In the genomic region with DNA sequence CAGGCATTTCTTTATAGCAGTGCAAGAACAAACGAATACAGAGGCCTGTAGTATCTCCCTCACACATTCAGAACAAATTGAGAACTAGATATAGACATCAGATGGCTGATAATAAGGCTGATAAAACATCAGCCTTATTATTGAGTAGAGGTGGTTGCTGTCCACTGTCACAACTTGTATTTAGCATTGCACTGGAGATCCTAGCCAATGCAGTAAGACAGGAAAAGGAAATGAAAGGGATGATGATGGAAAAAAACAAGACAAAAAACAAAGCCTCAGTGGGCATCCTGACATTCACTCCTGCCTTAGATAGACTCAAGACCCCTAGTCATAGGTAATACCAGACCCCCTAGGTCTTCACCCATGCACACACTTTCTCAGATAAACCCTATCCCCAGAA, we compare ENCODE assay signal across 17 cellular contexts. TPM values are rescaled to one million over a fixed set of nuclear protein-coding genes. Genes with fewer than 3 reads are reported as not detected.
DNase-seq lines count a peak whose midpoint lies in the region; ATAC-seq, FAIRE-seq and TF ChIP-seq lines count a peak whose summit lies in the region.
"Had no signal": no experiment of that assay in that cellular context is flagged by ENCODE, and none has a peak within 500 bp of the region (broad histone marks: within the 10 kb centered on the region; RNA-seq: fewer than 3 reads in every experiment).

No MANE protein-coding gene starts in this region.

- H3K36me3 ChIP-seq in CD4-positive, CD25-positive, alpha-beta regulatory T cell (ENCODE audit: control insufficient read depth, insufficient read depth, low read length), result peaks cover 4% of the 10 kb centered on the region
- H3K36me3 ChIP-seq in CD8-positive, alpha-beta memory T cell (ENCODE audit: insufficient read depth, low read length), result no peaks in the 10 kb centered on the region
- peaks cover 4% of the 10 kb centered on the region; the same call in 1 of the 3 replicates for H3K36me3 ChIP-seq in K562 (ENCODE audit: control insufficient read depth, insufficient read depth, low read length)

- peaks cover 17% of the 10 kb centered on the region for H3K79me2 ChIP-seq in K562 (ENCODE audit: control insufficient read depth, insufficient read depth, low read length)

- TF ChIP-seq POLR2A in K562 (conservative IDR thresholded peaks at IDR 0.05), result no peak

- BruUV-seq in K562 (replicated peaks; lab: Mats Ljungman, UMichigan), result no TSS peak

- no peak overlapping the region for H3K9ac ChIP-seq in K562 (ENCODE audit: insufficient read depth in 1 of 2, low read depth in 2 of 2, low read length in 2 of 2)

- CTCF ChIA-PET in CD8-positive, alpha-beta memory T cell (lab: Charles Lee), result no interaction called here
- CTCF ChIA-PET in K562 (lab: Yijun Ruan, JAX; ENCODE audit: low intra/inter-chr PET ratio), result no interaction called here
- CTCF ChIA-PET in activated CD4-positive, alpha-beta T cell treated with anti-CD3 and anti-CD28 coated beads, Interleukin-2, amount 10 ng/mL, durations not matched to agents 7 days and 5 days (lab: Charles Lee), result no interaction called here

- no peak for TF ChIP-seq EP300 in K562 (IDR thresholded peaks at IDR 0.05; ENCODE audit: low read length)

- H3K4me1 ChIP-seq in CD4-positive, CD25-positive, alpha-beta regulatory T cell (ENCODE audit: control insufficient read depth, insufficient read depth, low read length, poor library complexity, severe bottlenecking), result peaks cover 17% of the 10 kb centered on the region
- H3K4me1 ChIP-seq in CD8-positive, alpha-beta memory T cell (ENCODE audit: insufficient read depth, low read length), result peaks cover 6% of the 10 kb centered on the region
- H3K4me1 ChIP-seq in K562 (replicated peaks in 1 of 2; ENCODE audit: control insufficient read depth in 2 of 2, insufficient read depth in 2 of 2, low read length in 2 of 2), result peaks cover 0 to 17% of the 10 kb centered on the region in 2 experiments; a peak in 2 of 5 replicates

- H3K4me3 ChIP-seq in CD4-positive, CD25-positive, alpha-beta regulatory T cell (ENCODE audit: low read depth, low read length), result peak overlapping the region; percentile 6
- H3K4me3 ChIP-seq in CD8-positive, alpha-beta memory T cell (ENCODE audit: low read length), result no peak overlapping the region
- H3K4me3 ChIP-seq in K562, result no peak overlapping the region
- H3K4me3 ChIP-seq: GM23338, SJSA1 had no signal

- no peak for TF ChIP-seq CTCF in K562 (IDR thresholded peaks at IDR 0.05 in 2 of 3, conservative IDR thresholded peaks at IDR 0.05 in 1 of 3; ENCODE audit: insufficient read depth in 2 of 3, low read depth in 1 of 3, low read length in 3 of 3)
- TF ChIP-seq CTCF in neural crest cell (conservative IDR thresholded peaks at IDR 0.05), result no peak

- H3K9me3 ChIP-seq in CD4-positive, CD25-positive, alpha-beta regulatory T cell (ENCODE audit: control insufficient read depth in 2 of 2, low read length in 2 of 2), result peaks cover 0 to 6% of the 10 kb centered on the region in 2 experiments
- no peaks in the 10 kb centered on the region for H3K9me3 ChIP-seq in CD8-positive, alpha-beta memory T cell (ENCODE audit: low read length)
- peaks cover 5% of the 10 kb centered on the region; the same call in 1 of the 2 replicates for H3K9me3 ChIP-seq in K562 (replicated peaks; ENCODE audit: control insufficient read depth, insufficient read depth, low read depth, low read length)

- DNase-seq in CD4-positive, CD25-positive, alpha-beta regulatory T cell, result no peak
- DNase-seq in CD8-positive, alpha-beta memory T cell, result no peak
- no peak for DNase-seq in K562 (ENCODE audit: extremely low read depth in 1 of 4, low spot score in 3 of 4)
- DNase-seq in neural crest cell (ENCODE audit: low read depth, low spot score), result no peak
- DNase-seq in activated CD4-positive, alpha-beta T cell treated with anti-CD3 and anti-CD28 coated beads, Interleukin-2, amount 10 ng/mL, durations not matched to agents 7 days and 5 days, result no peak
- no peak for DNase-seq in NOMO-1 treated with dmso at 0.1 percent for 144 hours (lab: John Stamatoyannopoulos, UW; ENCODE audit: unreplicated experiment)
- DNase-seq: ACHN, KBM-7, NCI-H1436, NCI-H2081, NCI-H510A, NCI-H774 had no signal

- peak overlapping the region in 2 of 4 donors; percentile 48 to 70 for H3K4me3 Mint-ChIP-seq in CD4-positive, CD25-positive, alpha-beta regulatory T cell
- H3K4me3 Mint-ChIP-seq in CD8-positive, alpha-beta memory T cell, result peak overlapping the region in 2 of 7 donors; percentile 75 to 89
- H3K4me3 Mint-ChIP-seq in neural crest cell, result peak overlapping the region; percentile 39
- H3K4me3 Mint-ChIP-seq in activated CD4-positive, alpha-beta T cell treated with anti-CD3 and anti-CD28 coated beads, Interleukin-2, amount 10 ng/mL, durations not matched to agents 7 days and 5 days, result no peak overlapping the region
- H3K4me3 Mint-ChIP-seq: GM23338 had no signal

- H3K9me1 ChIP-seq in K562 (ENCODE audit: control insufficient read depth, insufficient read depth, low read length), result no peaks in the 10 kb centered on the region

- H3K27me3 ChIP-seq in CD4-positive, CD25-positive, alpha-beta regulatory T cell (ENCODE audit: control insufficient read depth, insufficient read depth, low read length), result no peaks in the 10 kb centered on the region
- H3K27me3 ChIP-seq in CD8-positive, alpha-beta memory T cell (ENCODE audit: insufficient read depth, low read length, poor library complexity, severe bottlenecking), result no peaks in the 10 kb centered on the region
- H3K27me3 ChIP-seq in K562 (ENCODE audit: control insufficient read depth in 2 of 2, insufficient read depth in 2 of 2, low read length in 2 of 2), result no peaks in the 10 kb centered on the region
- H3K27me3 ChIP-seq: SJSA1 had no signal

- FAIRE-seq in K562 (lab: Jason Lieb, UNC), result no peak
- FAIRE-seq: GM12892 had no signal

- H3K4me1 Mint-ChIP-seq in CD4-positive, CD25-positive, alpha-beta regulatory T cell, result peaks cover 0 to 47% (median 23%) of the 10 kb centered on the region in 4 donors
- H3K4me1 Mint-ChIP-seq in CD8-positive, alpha-beta memory T cell, result peaks cover 24 to 47% (median 32%) of the 10 kb centered on the region in 3 donors
- peaks cover 7% of the 10 kb centered on the region for H3K4me1 Mint-ChIP-seq in neural crest cell
- peaks cover 17% of the 10 kb centered on the region for H3K4me1 Mint-ChIP-seq in activated CD4-positive, alpha-beta T cell treated with anti-CD3 and anti-CD28 coated beads, Interleukin-2, amount 10 ng/mL, durations not matched to agents 7 days and 5 days

- 53% methylated on average over 1 of the region's 1 CpG for WGBS in K562 (ENCODE audit: insufficient coverage, low coverage, missing lambda C conversion rate)

- in situ Hi-C loops in K562 (cut with MboI), result no loop called here

- TF ChIP-seq RAD21 in K562 (CRISPR knock-in tag; conservative IDR thresholded peaks at IDR 0.05 in 1 of 2, IDR thresholded peaks at IDR 0.05 in 1 of 2), result no peak

- H2AFZ ChIP-seq in K562 (ENCODE audit: low read depth, low read length), result no peak overlapping the region
- H2AFZ ChIP-seq: GM23338 had no signal

- H3K27ac ChIP-seq in CD4-positive, CD25-positive, alpha-beta regulatory T cell (ENCODE audit: insufficient read depth, low read length, poor library complexity, severe bottlenecking), result no peak overlapping the region
- H3K27ac ChIP-seq in CD8-positive, alpha-beta memory T cell (ENCODE audit: low read depth, low read length), result no peak overlapping the region
- H3K27ac ChIP-seq in K562 (ENCODE audit: extremely low read depth, low read depth, low read length), result no peak overlapping the region
- H3K27ac ChIP-seq: SJSA1 had no signal

- H3K36me3 Mint-ChIP-seq in CD4-positive, CD25-positive, alpha-beta regulatory T cell, result peaks cover 11% of the 10 kb centered on the region
- H3K36me3 Mint-ChIP-seq in CD8-positive, alpha-beta memory T cell, result peaks cover 4 to 28% (median 5%) of the 10 kb centered on the region in 3 donors
- H3K36me3 Mint-ChIP-seq in neural crest cell (ENCODE audit: low read depth), result peaks cover 21% of the 10 kb centered on the region
- peaks cover 26% of the 10 kb centered on the region for H3K36me3 Mint-ChIP-seq in activated CD4-positive, alpha-beta T cell treated with anti-CD3 and anti-CD28 coated beads, Interleukin-2, amount 10 ng/mL, durations not matched to agents 7 days and 5 days (ENCODE audit: low read depth)

- no peak overlapping the region for H3K4me2 ChIP-seq in K562 (ENCODE audit: insufficient read depth, low read length)
- H3K4me2 ChIP-seq: GM23338 had no signal

- POLR2A ChIA-PET in CD8-positive, alpha-beta memory T cell (lab: Charles Lee), result no interaction called here
- POLR2A ChIA-PET in K562 (lab: Yijun Ruan, JAX), result no interaction called here
- POLR2A ChIA-PET in activated CD4-positive, alpha-beta T cell treated with anti-CD3 and anti-CD28 coated beads, Interleukin-2, amount 10 ng/mL, durations not matched to agents 7 days and 5 days (lab: Charles Lee), result no interaction called here

- H3K27ac Mint-ChIP-seq in CD4-positive, CD25-positive, alpha-beta regulatory T cell, result peak overlapping the region in 1 of 3 donors; percentile 11
- H3K27ac Mint-ChIP-seq in CD8-positive, alpha-beta memory T cell, result peak overlapping the region in 7 of 8 donors; percentile 4 to 89 (median 77)
- no peak overlapping the region for H3K27ac Mint-ChIP-seq in neural crest cell (ENCODE audit: unreplicated experiment)
- H3K27ac Mint-ChIP-seq in activated CD4-positive, alpha-beta T cell treated with anti-CD3 and anti-CD28 coated beads, Interleukin-2, amount 10 ng/mL, durations not matched to agents 7 days and 5 days, result no peak overlapping the region
- H3K27ac Mint-ChIP-seq: GM23338 had no signal

- H3K27me3 Mint-ChIP-seq in CD4-positive, CD25-positive, alpha-beta regulatory T cell, result no peaks in the 10 kb centered on the region
- no peaks in the 10 kb centered on the region for H3K27me3 Mint-ChIP-seq in CD8-positive, alpha-beta memory T cell
- no peaks in the 10 kb centered on the region for H3K27me3 Mint-ChIP-seq in neural crest cell (ENCODE audit: low read depth)
- no peaks in the 10 kb centered on the region for H3K27me3 Mint-ChIP-seq in activated CD4-positive, alpha-beta T cell treated with anti-CD3 and anti-CD28 coated beads, Interleukin-2, amount 10 ng/mL, durations not matched to agents 7 days and 5 days

- intact Hi-C loops in K562 (cut with micrococcal nuclease), result no loop called here

- H3K9me3 Mint-ChIP-seq in CD4-positive, CD25-positive, alpha-beta regulatory T cell, result peaks cover 0 to 4% (median 0%) of the 10 kb centered on the region in 7 donors
- H3K9me3 Mint-ChIP-seq in CD8-positive, alpha-beta memory T cell, result peaks cover 0 to 6% (median 0%) of the 10 kb centered on the region in 5 donors
- H3K9me3 Mint-ChIP-seq in neural crest cell, result peaks cover 7% of the 10 kb centered on the region
- H3K9me3 Mint-ChIP-seq in activated CD4-positive, alpha-beta T cell treated with anti-CD3 and anti-CD28 coated beads, Interleukin-2, amount 10 ng/mL, durations not matched to agents 7 days and 5 days, result peaks cover 14% of the 10 kb centered on the region

- no peaks in the 10 kb centered on the region for H4K20me1 ChIP-seq in K562 (replicated peaks; ENCODE audit: control insufficient read depth, insufficient read depth, low read length)

- no peak for ATAC-seq in CD4-positive, CD25-positive, alpha-beta regulatory T cell (ENCODE audit: low read depth in 2 of 2)
- ATAC-seq in K562 (no peak), HG03439 (IDR thresholded peaks at IDR 0.05; ENCODE audit: unreplicated experiment) (no peak)
- ATAC-seq: GM23338, HCT116 had no signal

RNA-seq across cellular contexts. Expression of gene RABGEF1, which starts 4.7 kb away (rescaled TPM):
- 30.4 TPM for total RNA-seq in CD4-positive, CD25-positive, alpha-beta regulatory T cell
- 10 to 100 TPM; 16.6 to 22.7 (median 18.2) TPM for polyA plus RNA-seq in CD4-positive, CD25-positive, alpha-beta regulatory T cell
- 10 to 100 TPM; 25.7 to 26.3 TPM for total RNA-seq in CD8-positive, alpha-beta memory T cell
- 24.4 TPM for polyA plus RNA-seq in CD8-positive, alpha-beta memory T cell
- 18.1 and 28.8 TPM in 2 replicates for total RNA-seq in K562 (2011; cell fraction: chromatin; rRNA removed; ENCODE audit: low replicate concordance)
- total RNA-seq in K562 (2011; cell fraction: nucleolus; rRNA removed), result 14.2 and 14.7 TPM in 2 replicates
- 16.9 TPM in 2 replicates for total RNA-seq in K562 (2011; cell fraction: nucleoplasm; rRNA removed)
- total RNA-seq in K562 (2014; rRNA removed) (13.1 and 18.6 TPM in 2 replicates), K562 (2014; rRNA removed; fragmentation: Illumina TruSeq; extraction: Trizol) (20.5 and 24.0 TPM in 2 replicates), K562 (2015; rRNA removed; fragmentation: Illumina TruSeq; extraction: Trizol) (21.4 and 22.8 TPM in 2 replicates), K562 (2021) (18.2 and 20.7 TPM in 2 replicates), neural crest cell (17.0 and 17.7 TPM in 2 replicates)
- polyA plus RNA-seq in K562 (2011; rRNA removed) (21.1 and 27.4 TPM in 2 replicates), K562 (2014; fragmentation: Illumina TruSeq; extraction: Trizol) (23.7 and 29.3 TPM in 2 replicates), K562 (2014; fragmentation: Nextera tagmentation; extraction: Ambion mirVana) (10 to 100 TPM in 1 of 2 experiments, 1 to 10 TPM in 1; 7.0 to 11.5 TPM), K562 (2014; rRNA removed) (15.1 and 16.3 TPM in 2 replicates)
- polyA plus RNA-seq in K562 (2011; cell fraction: cytosol; rRNA removed), result 17.3 and 26.0 TPM in 2 replicates
- polyA plus RNA-seq in K562 (2011; cell fraction: nucleus; rRNA removed), result 18.6 and 24.6 TPM in 2 replicates
- polyA plus RNA-seq in K562 (2012), result 16.3 and 17.0 TPM in 2 replicates
- polyA minus RNA-seq in K562 (2011; rRNA and poly(A)+ RNA removed), result 27.8 and 44.4 TPM in 2 replicates
- 9.0 and 18.9 TPM in 2 replicates for polyA minus RNA-seq in K562 (2011; cell fraction: cytosol; rRNA and poly(A)+ RNA removed)
- 9.8 and 10.8 TPM in 2 replicates for polyA minus RNA-seq in K562 (2011; cell fraction: nucleus; rRNA and poly(A)+ RNA removed)
- 10 to 100 TPM; 21.8 to 21.9 TPM for total RNA-seq in activated CD4-positive, alpha-beta T cell treated with anti-CD3 and anti-CD28 coated beads, Interleukin-2, amount 10 ng/mL, durations not matched to agents 7 days and 5 days

Comparison
In these comparisons a context has a peak if more than half of its experiments do, and no peak if none do; other contexts are left out.
1. H3K27ac Mint-ChIP-seq: peak in CD8-positive, alpha-beta memory T cell (7 of 8); none in neural crest cell (single experiment) and activated CD4-positive, alpha-beta T cell treated with anti-CD3 and anti-CD28 coated beads, Interleukin-2, amount 10 ng/mL, durations not matched to agents 7 days and 5 days (single experiment).